ENCODE assay signal across 31 cellular contexts in the genomic region with DNA sequence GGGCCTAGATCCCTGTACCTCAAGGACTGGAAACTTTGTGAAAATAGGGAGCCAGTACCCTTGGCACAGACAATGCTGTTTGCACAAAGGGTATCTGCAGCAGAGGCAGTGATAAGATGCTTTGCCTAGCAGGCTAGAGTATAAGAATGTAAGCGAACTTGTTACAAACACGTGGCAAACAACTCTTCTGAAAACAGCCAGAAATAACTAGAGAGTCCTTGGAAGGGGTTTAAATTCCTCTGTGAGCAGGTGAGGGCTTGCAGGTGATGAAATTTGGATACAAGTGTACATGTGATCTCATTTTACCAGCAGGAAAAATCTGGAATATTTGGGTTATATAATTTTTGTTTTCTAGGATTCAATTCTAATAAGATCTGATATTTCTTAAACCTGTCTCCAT.
"Had no signal": no experiment of that assay in that cellular context is flagged by ENCODE, and none has a peak within 500 bp of the region (broad histone marks: within the 10 kb centered on the region; RNA-seq: fewer than 3 reads in every experiment).

No MANE protein-coding gene starts in this region.

- H3K27me3 Mint-ChIP-seq: memory B cell; naive thymus-derived CD4-positive, alpha-beta T cell; natural killer cell treated with Interleukin-12 subunit alpha and Interleukin-12 subunit beta and Interleukin-15 and Interleukin-18, amount 100 ng/mL, for 72 hours; stimulated activated naive B cell treated with anti-CD40 and anti-IgM and Interleukin-4, amounts not matched to agents 10 μg/mL and 1 μg/mL and 100 μg/mL, for 72 hours; type B pancreatic cell had no signal

- H3K4me3 Mint-ChIP-seq: memory B cell; naive thymus-derived CD4-positive, alpha-beta T cell; natural killer cell treated with Interleukin-12 subunit alpha and Interleukin-12 subunit beta and Interleukin-15 and Interleukin-18, amount 100 ng/mL, for 72 hours; neural crest cell; stimulated activated naive B cell treated with anti-CD40 and anti-IgM and Interleukin-4, amounts not matched to agents 10 μg/mL and 1 μg/mL and 100 μg/mL, for 72 hours; type B pancreatic cell had no signal

- DNase-seq: hippocampal formation; kidney glomerular epithelial cell; left cardiac atrium; midbrain; mucosa of descending colon; naive thymus-derived CD4-positive, alpha-beta T cell; nucleus accumbens; pancreas; posterior cingulate gyrus; retina; right cardiac atrium; stimulated activated CD4-positive, alpha-beta T cell treated with anti-CD3 and anti-CD28 coated beads, Interleukin-12 subunit alpha, Interleukin-12 subunit beta, amount 100 ng/mL, for 4 hours; stimulated activated CD4-positive, alpha-beta T cell treated with anti-CD3 and anti-CD28 coated beads, Interleukin-15, amount 100 ng/mL, for 24 hours; stimulated activated CD4-positive, alpha-beta T cell treated with anti-CD3 and anti-CD28 coated beads, Interleukin-2, amount 100 ng/mL, for 24 hours; stimulated activated CD4-positive, alpha-beta T cell treated with anti-CD3 and anti-CD28 coated beads, Interleukin-4, amount 100 ng/mL, for 1 hour; stimulated activated naive B cell treated with anti-CD40 and anti-IgM and Interleukin-4, amounts not matched to agents 10 μg/mL and 1 μg/mL and 100 μg/mL, for 72 hours; stimulated activated naive CD8-positive, alpha-beta T cell treated with anti-CD3 and anti-CD28 coated beads, Interleukin-15, Interleukin-2, amounts not matched to agents 100 U/mL and 50 U/mL, for 24 hours; stomach; tibial artery had no signal

- H3K4me1 ChIP-seq: pancreas, prostate gland, stomach, tibial artery, vagina had no signal

- H3K36me3 ChIP-seq: pancreas, prostate gland, stomach, thoracic aorta, tibial artery, vagina had no signal

- H3K9me3 Mint-ChIP-seq: natural killer cell treated with Interleukin-12 subunit alpha and Interleukin-12 subunit beta and Interleukin-15 and Interleukin-18, amount 100 ng/mL, for 72 hours; type B pancreatic cell had no signal

- H3K9me3 ChIP-seq: mucosa of descending colon, pancreas, prostate gland, thoracic aorta, vagina had no signal

- H3K4me1 Mint-ChIP-seq: memory B cell; naive thymus-derived CD4-positive, alpha-beta T cell; stimulated activated naive B cell treated with anti-CD40 and anti-IgM and Interleukin-4, amounts not matched to agents 10 μg/mL and 1 μg/mL and 100 μg/mL, for 72 hours had no signal

- H3K27me3 ChIP-seq: stomach, tibial artery, vagina had no signal

- FAIRE-seq: keratinocyte, pancreas had no signal

- H3K36me3 Mint-ChIP-seq: stimulated activated naive B cell treated with anti-CD40 and anti-IgM and Interleukin-4, amounts not matched to agents 10 μg/mL and 1 μg/mL and 100 μg/mL, for 72 hours had no signal

- ATAC-seq: left cardiac atrium; left lobe of liver; mucosa of descending colon; naive thymus-derived CD4-positive, alpha-beta T cell; natural killer cell treated with Interleukin-12 subunit alpha and Interleukin-12 subunit beta and Interleukin-15 and Interleukin-18, amount 100 ng/mL, for 72 hours; right cardiac atrium; sciatic nerve; stimulated activated naive B cell treated with anti-CD40 and anti-IgM and Interleukin-4, amounts not matched to agents 10 μg/mL and 1 μg/mL and 100 μg/mL, for 72 hours; stimulated activated naive CD8-positive, alpha-beta T cell treated with anti-CD3 and anti-CD28 coated beads, Interleukin-15, Interleukin-2, amounts not matched to agents 100 U/mL and 50 U/mL, for 24 hours had no signal

- H3K27ac ChIP-seq: pancreas, prostate gland, stomach, thoracic aorta, tibial artery, vagina had no signal

- H3K27ac Mint-ChIP-seq: memory B cell; naive thymus-derived CD4-positive, alpha-beta T cell; natural killer cell treated with Interleukin-12 subunit alpha and Interleukin-12 subunit beta and Interleukin-15 and Interleukin-18, amount 100 ng/mL, for 72 hours; stimulated activated naive B cell treated with anti-CD40 and anti-IgM and Interleukin-4, amounts not matched to agents 10 μg/mL and 1 μg/mL and 100 μg/mL, for 72 hours; type B pancreatic cell had no signal

- H3K4me3 ChIP-seq: lung, mucosa of descending colon, pancreas, prostate gland, skin epidermis, stomach, thoracic aorta, tibial artery, vagina had no signal
